In the genomic region with DNA sequence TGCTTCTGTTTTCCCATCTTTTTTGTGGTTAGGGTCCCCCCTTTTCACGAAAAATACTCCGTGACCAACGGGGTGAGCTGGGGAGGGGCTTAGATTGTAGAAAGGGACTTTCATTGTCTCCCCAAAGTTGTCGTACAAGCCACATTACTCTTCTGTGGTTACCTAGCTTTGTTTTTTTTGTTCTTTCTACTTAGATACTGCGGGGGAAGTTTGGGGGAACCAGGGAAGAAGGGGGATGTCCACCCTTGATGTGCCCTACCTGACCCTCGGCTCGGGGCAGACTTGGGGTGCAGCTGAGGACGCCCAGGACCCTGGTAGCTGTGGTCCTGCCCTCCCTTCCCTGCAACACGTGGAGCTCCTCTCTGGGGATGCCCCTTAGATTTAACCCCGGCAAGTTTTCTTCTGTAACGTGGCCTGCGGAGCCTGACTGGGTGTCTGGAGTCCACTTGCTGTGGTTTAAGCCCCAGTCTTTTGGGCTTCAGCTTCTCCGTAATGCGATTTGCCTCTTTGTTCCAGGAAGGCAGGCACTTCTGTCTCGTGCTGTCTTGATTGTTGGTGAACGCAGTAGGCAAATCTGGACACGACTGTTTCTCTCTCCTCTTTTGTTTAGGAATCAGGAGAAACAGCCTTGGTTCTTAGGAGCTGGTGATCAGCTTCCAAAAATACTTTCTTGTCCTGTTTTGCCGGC, we compare ENCODE assay signal across 8 cellular contexts. TPM values are rescaled to one million over a fixed set of nuclear protein-coding genes. Genes with fewer than 3 reads are reported as not detected.
DNase-seq lines count a peak whose midpoint lies in the region; ATAC-seq and TF ChIP-seq lines count a peak whose summit lies in the region.

No MANE protein-coding gene starts in this region.

- peaks cover 50% of the 10 kb centered on the region for H4K20me1 ChIP-seq in smooth muscle cell (ENCODE audit: low read depth)

- peak overlapping the region; percentile 94 for H3K27ac Mint-ChIP-seq in CD4-positive, alpha-beta T cell
- peak overlapping the region; percentile 95 for H3K27ac Mint-ChIP-seq in T-helper 1 cell treated with Interleukin-12 subunit alpha and Interleukin-12 subunit beta and Interleukin-4 antibody, amounts not matched to agents 30 μg/mL and 1 μg/mL, for 36 hours

- H3K9me3 ChIP-seq in CD4-positive, alpha-beta T cell (ENCODE audit: control insufficient read depth, low read length), result no peaks in the 10 kb centered on the region
- H3K9me3 ChIP-seq in body of pancreas (no peaks in the 10 kb centered on the region), iPS-18c (ENCODE audit: control insufficient read depth, insufficient read depth, low read length) (no peaks in the 10 kb centered on the region), smooth muscle cell (replicated peaks; ENCODE audit: low read depth) (no peaks in the 10 kb centered on the region)

- peaks cover 12% of the 10 kb centered on the region for H3K36me3 Mint-ChIP-seq in CD4-positive, alpha-beta T cell (ENCODE audit: low read depth)
- peaks cover 18% of the 10 kb centered on the region for H3K36me3 Mint-ChIP-seq in T-helper 1 cell treated with Interleukin-12 subunit alpha and Interleukin-12 subunit beta and Interleukin-4 antibody, amounts not matched to agents 30 μg/mL and 1 μg/mL, for 36 hours (ENCODE audit: low read depth)

- no peaks in the 10 kb centered on the region for H3F3A ChIP-seq in smooth muscle cell (ENCODE audit: low read depth)

- peak in 5 of 10 experiments; percentile 20 to 39 (median 36) for DNase-seq in CD4-positive, alpha-beta T cell
- DNase-seq in HT1080 (ENCODE audit: low read depth) (peak; percentile 38), body of pancreas (peak; percentile 18 to 26 (median 19)), smooth muscle cell (lab: John Stamatoyannopoulos, UW; ENCODE audit: unreplicated experiment) (no peak), amniotic stem cell (lab: John Stamatoyannopoulos, UW) (no peak)

- H3K36me3 ChIP-seq in body of pancreas (replicated peaks in 1 of 2; ENCODE audit: insufficient read depth in 1 of 2, low read depth in 2 of 2) (no peaks in the 10 kb centered on the region), smooth muscle cell (ENCODE audit: low read depth) (no peaks in the 10 kb centered on the region)

- no peaks in the 10 kb centered on the region for H3K9me3 Mint-ChIP-seq in CD4-positive, alpha-beta T cell
- no peaks in the 10 kb centered on the region for H3K9me3 Mint-ChIP-seq in T-helper 1 cell treated with Interleukin-12 subunit alpha and Interleukin-12 subunit beta and Interleukin-4 antibody, amounts not matched to agents 30 μg/mL and 1 μg/mL, for 36 hours

- POLR2A ChIA-PET in CD4-positive, alpha-beta T cell (lab: Charles Lee), result interaction anchor here (0.8 to 1.7 kb wide), 4 partner anchors 10 to 83 kb away, joined by 5 to 20 read pairs (median 12); partner anchors contain the start of gene CEP20

- peaks cover 40% of the 10 kb centered on the region for H3K79me2 ChIP-seq in smooth muscle cell (ENCODE audit: low read depth)

- 0 to 2% methylated on average over 13 to 18 of the region's 18 CpGs for WGBS in body of pancreas, 2 donors
- 2% methylated on average over 18 of the region's 18 CpGs for WGBS in smooth muscle cell (ENCODE audit: low lambda C conversion rate)

- no peaks in the 10 kb centered on the region for H3K27me3 ChIP-seq in CD4-positive, alpha-beta T cell (ENCODE audit: control insufficient read depth, insufficient read depth, low read length)
- H3K27me3 ChIP-seq in body of pancreas (no peaks in the 10 kb centered on the region), smooth muscle cell (ENCODE audit: low read depth) (no peaks in the 10 kb centered on the region)

- H3K4me1 ChIP-seq in body of pancreas (peaks cover 31% of the 10 kb centered on the region), smooth muscle cell (ENCODE audit: low read depth) (peaks cover 11% of the 10 kb centered on the region)

- no peaks in the 10 kb centered on the region for H3K27me3 Mint-ChIP-seq in CD4-positive, alpha-beta T cell
- H3K27me3 Mint-ChIP-seq in T-helper 1 cell treated with Interleukin-12 subunit alpha and Interleukin-12 subunit beta and Interleukin-4 antibody, amounts not matched to agents 30 μg/mL and 1 μg/mL, for 36 hours (ENCODE audit: low read depth), result no peaks in the 10 kb centered on the region

- H3K4me1 Mint-ChIP-seq in CD4-positive, alpha-beta T cell (ENCODE audit: low read depth), result peaks cover 46% of the 10 kb centered on the region
- H3K4me1 Mint-ChIP-seq in T-helper 1 cell treated with Interleukin-12 subunit alpha and Interleukin-12 subunit beta and Interleukin-4 antibody, amounts not matched to agents 30 μg/mL and 1 μg/mL, for 36 hours (ENCODE audit: low read depth), result peaks cover 45% of the 10 kb centered on the region

- TF ChIP-seq CTCF in CD4-positive, alpha-beta T cell (IDR thresholded peaks at IDR 0.05), result no peak
- TF ChIP-seq CTCF in body of pancreas (IDR thresholded peaks at IDR 0.05) (no peak), smooth muscle cell (IDR thresholded peaks at IDR 0.05; ENCODE audit: borderline replicate concordance, insufficient read depth, poor library complexity, severe bottlenecking) (no peak)

- H2AFZ ChIP-seq in smooth muscle cell (ENCODE audit: low read depth), result peak overlapping the region; percentile 94

- peak overlapping the region; percentile 98 for H3K4me3 Mint-ChIP-seq in CD4-positive, alpha-beta T cell
- peak overlapping the region; percentile 98 for H3K4me3 Mint-ChIP-seq in T-helper 1 cell treated with Interleukin-12 subunit alpha and Interleukin-12 subunit beta and Interleukin-4 antibody, amounts not matched to agents 30 μg/mL and 1 μg/mL, for 36 hours

- CTCF ChIA-PET in CD4-positive, alpha-beta T cell (lab: Charles Lee), result interaction anchor here (1.5 to 1.6 kb wide), 2 partner anchors 62 to 83 kb away, joined by 4 to 7 read pairs; partner anchors contain the start of gene CEP20

- H3K27ac ChIP-seq in CD4-positive, alpha-beta T cell (ENCODE audit: low read depth, low read length), result peak overlapping the region; percentile 86
- H3K27ac ChIP-seq in body of pancreas (peak overlapping the region in 3 of 4 donors; percentile 71 to 78 (median 77)), smooth muscle cell (ENCODE audit: low read depth) (no peak overlapping the region)

- H3K4me2 ChIP-seq in smooth muscle cell, result peak overlapping the region; percentile 89

- peak overlapping the region; percentile 60 for H3K9ac ChIP-seq in smooth muscle cell (ENCODE audit: low read depth)

- H3K4me3 ChIP-seq in body of pancreas (peak overlapping the region; percentile 47 to 53), iPS-18c (ENCODE audit: insufficient read depth, low read depth, low read length) (peak overlapping the region; percentile 78), smooth muscle cell (peak overlapping the region; percentile 83)

- ATAC-seq in CD4-positive, alpha-beta T cell (ENCODE audit: poor library complexity), result peak; percentile 53
- ATAC-seq in body of pancreas, result peak; percentile 24
- no peak for ATAC-seq in GM21360 (IDR thresholded peaks at IDR 0.05; ENCODE audit: unreplicated experiment)

- intact Hi-C loops in CD4-positive, alpha-beta T cell (cut with DNase I, micrococcal nuclease), result loop anchor here (1.0 to 5.0 kb wide), 4 partner anchors 11 to 75 kb away; partner anchors contain the start of gene CEP20 (in 1 of the 2)
- intact Hi-C loops in body of pancreas (cut with DNase I), result no loop called here

- peak in 1 of 3 donors; percentile 27 for TF ChIP-seq POLR2A in body of pancreas (IDR thresholded peaks at IDR 0.05)

RNA-seq across cellular contexts. Expression of gene ABCC1, which starts 0.9 kb away (rescaled TPM):
- 10 to 100 TPM; 42.9 to 44.8 TPM for total RNA-seq in CD4-positive, alpha-beta T cell
- 10.4 and 13.3 TPM in 2 replicates for total RNA-seq in HT1080 (2014; rRNA removed; shearing (Covaris generic))
- 16.6 and 20.7 TPM in 2 replicates for polyA plus RNA-seq in HT1080 (2015; cell fraction: cytosol; rRNA removed)
- 41.0 and 41.4 TPM in 2 replicates for polyA plus RNA-seq in HT1080 (2015; cell fraction: nucleus; rRNA removed)
- total RNA-seq in body of pancreas (10 to 100 TPM; 12.7 to 23.1 TPM), smooth muscle cell (9.9 and 22.7 TPM in 2 replicates)
- polyA plus RNA-seq in smooth muscle cell, result 8.8 and 10.2 TPM in 2 replicates

Comparison
In these comparisons a context has a peak if more than half of its experiments do, and no peak if none do; other contexts are left out.
1. DNase-seq: peak in HT1080 (single experiment) and body of pancreas (4 of 4); none in smooth muscle cell (single experiment) and amniotic stem cell (single experiment).
2. Peak in every context shown above with its lines, with median percentiles within 50 percentile points of each other: H3K4me3 ChIP-seq.